In genomic region chr15:89689930-89690275, GRCh38 we compare ENCODE assay signal across 8 cellular contexts. TPM values are rescaled to one million over a fixed set of nuclear protein-coding genes. Genes with fewer than 3 reads are reported as not detected.
DNase-seq lines count a peak whose midpoint lies in the region; ATAC-seq, FAIRE-seq and TF ChIP-seq lines count a peak whose summit lies in the region.
"Not testable (repeated sequence)": the region's sequence is repeated elsewhere in the genome, so short reads cannot be mapped to it uniquely, and the experiment has no call there.

No MANE protein-coding gene starts in this region.

- H3K4me1 Mint-ChIP-seq in CD4-positive, alpha-beta memory T cell = peaks cover 5 to 21% (median 14%) of the 10 kb centered on the region in 4 donors
- peaks cover 22% of the 10 kb centered on the region for H3K4me1 Mint-ChIP-seq in activated CD4-positive, alpha-beta T cell treated with anti-CD3 and anti-CD28 coated beads, Interleukin-2, amount 10 ng/mL, durations not matched to agents 7 days and 5 days
- not testable (repeated sequence) for H3K4me1 Mint-ChIP-seq in MCF 10A (ENCODE audit: insufficient read depth, unreplicated experiment)

- TF ChIP-seq POLR2A in thyroid gland (IDR thresholded peaks at IDR 0.05) = not testable (repeated sequence)

- H3K27me3 ChIP-seq in CD4-positive, alpha-beta memory T cell (ENCODE audit: insufficient read depth, low read length); MG63; lower lobe of right lung (ENCODE audit: low read depth); pancreas; thyroid gland: not testable (repeated sequence)

- ATAC-seq in lower lobe of right lung = peak in 1 of 2 donors; percentile 4
- peak; percentile 7 to 19 (median 12) for ATAC-seq in pancreas

- not testable (repeated sequence) for BruUV-seq in MCF 10A (replicated peaks; lab: Mats Ljungman, UMichigan)

- H3K27ac Mint-ChIP-seq in CD4-positive, alpha-beta memory T cell = peak overlapping the region in 5 of 7 donors; percentile 57 to 96 (median 93)
- peak overlapping the region; percentile 84 for H3K27ac Mint-ChIP-seq in activated CD4-positive, alpha-beta T cell treated with anti-CD3 and anti-CD28 coated beads, Interleukin-2, amount 10 ng/mL, durations not matched to agents 7 days and 5 days
- peak overlapping the region; percentile 67 for H3K27ac Mint-ChIP-seq in MCF 10A (ENCODE audit: low read depth, unreplicated experiment)

- H3K36me3 Mint-ChIP-seq in CD4-positive, alpha-beta memory T cell; activated CD4-positive, alpha-beta T cell treated with anti-CD3 and anti-CD28 coated beads, Interleukin-2, amount 10 ng/mL, durations not matched to agents 7 days and 5 days (ENCODE audit: low read depth); MCF 10A (ENCODE audit: insufficient read depth, unreplicated experiment): not testable (repeated sequence)

- CTCF ChIA-PET in CD4-positive, alpha-beta memory T cell (lab: Charles Lee; ENCODE audit: partially characterized antibody) = not testable (repeated sequence)
- CTCF ChIA-PET in activated CD4-positive, alpha-beta T cell treated with anti-CD3 and anti-CD28 coated beads, Interleukin-2, amount 10 ng/mL, durations not matched to agents 7 days and 5 days (lab: Charles Lee) = interaction anchor here (0.6 kb wide), 1 partner anchor 463 kb away, joined by 3 read pairs; no protein-coding TSS in a partner anchor
- CTCF ChIA-PET in MCF 10A (lab: Yijun Ruan, JAX) = interaction anchor here (0.7 to 0.9 kb wide), 2 partner anchors 27 to 50 kb away, joined by 3 to 4 read pairs; no protein-coding TSS in a partner anchor

- not testable (repeated sequence) for H3K9me3 ChIP-seq in CD4-positive, alpha-beta memory T cell (ENCODE audit: control insufficient read depth in 1 of 2, low read length in 2 of 2); MG63; lower lobe of right lung; pancreas; thyroid gland

- H3K4me1 ChIP-seq in CD4-positive, alpha-beta memory T cell (ENCODE audit: insufficient read depth, low read length) = not testable (repeated sequence)
- peaks cover 12% of the 10 kb centered on the region for H3K4me1 ChIP-seq in lower lobe of right lung
- H3K4me1 ChIP-seq in pancreas = peaks cover 0 to 26% (median 3%) of the 10 kb centered on the region in 3 donors
- H3K4me1 ChIP-seq in thyroid gland = peaks cover 14 to 18% of the 10 kb centered on the region in 2 donors

- H3K4me3 Mint-ChIP-seq in CD4-positive, alpha-beta memory T cell = peak overlapping the region; percentile 87 to 94 (median 90)
- peak overlapping the region; percentile 80 for H3K4me3 Mint-ChIP-seq in activated CD4-positive, alpha-beta T cell treated with anti-CD3 and anti-CD28 coated beads, Interleukin-2, amount 10 ng/mL, durations not matched to agents 7 days and 5 days
- H3K4me3 Mint-ChIP-seq in MCF 10A (ENCODE audit: unreplicated experiment) = peak overlapping the region; percentile 78

- not testable (repeated sequence) for H3K27me3 Mint-ChIP-seq in CD4-positive, alpha-beta memory T cell; activated CD4-positive, alpha-beta T cell treated with anti-CD3 and anti-CD28 coated beads, Interleukin-2, amount 10 ng/mL, durations not matched to agents 7 days and 5 days; MCF 10A (ENCODE audit: insufficient read depth, unreplicated experiment)

- peak overlapping the region; percentile 76 to 98 for H3K4me3 ChIP-seq in CD4-positive, alpha-beta memory T cell (ENCODE audit: low read length in 2 of 2)
- H3K4me3 ChIP-seq in MG63 = peak overlapping the region; percentile 85
- H3K4me3 ChIP-seq in fibroblast of the aortic adventitia (ENCODE audit: low read depth, low read length) = peak overlapping the region; percentile 88
- H3K4me3 ChIP-seq in lower lobe of right lung = peak overlapping the region; percentile 96
- peak overlapping the region; percentile 51 to 84 (median 68) for H3K4me3 ChIP-seq in pancreas
- peak overlapping the region; percentile 45 to 84 (median 66) for H3K4me3 ChIP-seq in thyroid gland (replicated peaks in 1 of 3)

- 30 to 32% methylated on average over 15 of the region's 15 CpGs for WGBS in pancreas, 2 donors
- WGBS in thyroid gland, 2 donors = 49 to 56% methylated on average over 15 of the region's 15 CpGs

- DNase-seq in CD4-positive, alpha-beta memory T cell; MG63; activated CD4-positive, alpha-beta T cell treated with anti-CD3 and anti-CD28 coated beads, Interleukin-2, amount 10 ng/mL, durations not matched to agents 7 days and 5 days; MCF 10A (ENCODE audit: unreplicated experiment); fibroblast of the aortic adventitia (ENCODE audit: low read depth); lower lobe of right lung; pancreas; thyroid gland: not testable (repeated sequence)

- peak overlapping the region; percentile 40 for H3K27ac ChIP-seq in CD4-positive, alpha-beta memory T cell (ENCODE audit: low read depth, low read length)
- H3K27ac ChIP-seq in lower lobe of right lung = peak overlapping the region; percentile 81
- H3K27ac ChIP-seq in pancreas = peak overlapping the region; percentile 40 to 75 (median 59)
- peak overlapping the region in 2 of 3 donors; percentile 24 to 72 for H3K27ac ChIP-seq in thyroid gland

- not testable (repeated sequence) for H3K9me3 Mint-ChIP-seq in CD4-positive, alpha-beta memory T cell; activated CD4-positive, alpha-beta T cell treated with anti-CD3 and anti-CD28 coated beads, Interleukin-2, amount 10 ng/mL, durations not matched to agents 7 days and 5 days; MCF 10A (ENCODE audit: unreplicated experiment)

- intact Hi-C loops in CD4-positive, alpha-beta memory T cell (cut with micrococcal nuclease) = loop anchor here (1.0 to 2.0 kb wide), 2 partner anchors 115 to 204 kb away; partner anchors contain the start of gene TICRR
- intact Hi-C loops in MCF 10A (cut with micrococcal nuclease) = loop anchor here (5.0 kb wide), 1 partner anchor 43 kb away; no protein-coding TSS in a partner anchor
- intact Hi-C loops in lower lobe of right lung (cut with DNase I); pancreas (cut with DNase I); thyroid gland (cut with DNase I): not testable (repeated sequence)

- not testable (repeated sequence) for TF ChIP-seq CTCF in MCF 10A (IDR thresholded peaks at IDR 0.05; ENCODE audit: unreplicated experiment); fibroblast of the aortic adventitia (IDR thresholded peaks at IDR 0.05; ENCODE audit: insufficient read depth, low read length); lower lobe of right lung (IDR thresholded peaks at IDR 0.05); pancreas (IDR thresholded peaks at IDR 0.05); thyroid gland (IDR thresholded peaks at IDR 0.05)

- not testable (repeated sequence) for H3K36me3 ChIP-seq in CD4-positive, alpha-beta memory T cell (ENCODE audit: insufficient read depth, low read length); MG63; lower lobe of right lung; pancreas; thyroid gland

- not testable (repeated sequence) for FAIRE-seq in pancreas (lab: Jason Lieb, UNC)

- POLR2A ChIA-PET in CD4-positive, alpha-beta memory T cell (lab: Charles Lee; ENCODE audit: partially characterized antibody); activated CD4-positive, alpha-beta T cell treated with anti-CD3 and anti-CD28 coated beads, Interleukin-2, amount 10 ng/mL, durations not matched to agents 7 days and 5 days (lab: Charles Lee): not testable (repeated sequence)
- POLR2A ChIA-PET in MCF 10A (lab: Yijun Ruan, JAX) = interaction anchor here (1.7 kb wide), 1 partner anchor 9 kb away, joined by 8 read pairs; no protein-coding TSS in a partner anchor

RNA-seq across cellular contexts. Expression of gene PEX11A, which starts 0.7 kb away (rescaled TPM):
- total RNA-seq in CD4-positive, alpha-beta memory T cell = 1 to 10 TPM; 2.9 to 3.0 TPM
- 1 to 10 TPM in 1 of 2 donors, under 1 TPM in 1; 0.78 to 2.7 TPM for polyA plus RNA-seq in CD4-positive, alpha-beta memory T cell
- 18.3 and 18.4 TPM in 2 replicates for total RNA-seq in MG63 (2014; rRNA removed; shearing (Covaris generic); ENCODE audit: low replicate concordance)
- 1 to 10 TPM; 1.7 to 2.8 TPM for total RNA-seq in activated CD4-positive, alpha-beta T cell treated with anti-CD3 and anti-CD28 coated beads, Interleukin-2, amount 10 ng/mL, durations not matched to agents 7 days and 5 days
- total RNA-seq in MCF 10A (2022) (3.4 and 3.9 TPM in 2 replicates), fibroblast of the aortic adventitia (ENCODE audit: low replicate concordance) (8.7 and 13.0 TPM in 2 replicates), lower lobe of right lung (10.1 TPM), pancreas (1 to 10 TPM; 4.8 to 6.5 (median 5.2) TPM), thyroid gland (10 to 100 TPM; 17.4 to 39.5 (median 20.6) TPM)
- 10 to 100 TPM in 1 of 2 donors, 1 to 10 TPM in 1; 4.4 to 10.1 TPM for polyA plus RNA-seq in pancreas

RNA-seq across cellular contexts. Expression of gene WDR93, which starts 0.7 kb away (rescaled TPM):
- not detected for total RNA-seq in CD4-positive, alpha-beta memory T cell
- not detected for polyA plus RNA-seq in CD4-positive, alpha-beta memory T cell
- 0.13 TPM in 1 of 2 replicates, not detected in the other for total RNA-seq in MG63 (2014; rRNA removed; shearing (Covaris generic); ENCODE audit: low replicate concordance)
- total RNA-seq in activated CD4-positive, alpha-beta T cell treated with anti-CD3 and anti-CD28 coated beads, Interleukin-2, amount 10 ng/mL, durations not matched to agents 7 days and 5 days = not detected
- total RNA-seq in MCF 10A (2022) (0.33 and 0.47 TPM in 2 replicates), fibroblast of the aortic adventitia (ENCODE audit: low replicate concordance) (0.09 and 0.49 TPM in 2 replicates), lower lobe of right lung (1.2 TPM), pancreas (under 1 TPM in 5 of 6 donors, not detected in 1; 0.09 to 0.31 (median 0.15) TPM), thyroid gland (1 to 10 TPM; 1.1 to 2.3 (median 2.3) TPM)
- under 1 TPM; 0.11 to 0.92 TPM for polyA plus RNA-seq in pancreas

RNA-seq across cellular contexts. Expression of gene PLIN1, which starts 10.7 kb away (rescaled TPM):
- total RNA-seq in CD4-positive, alpha-beta memory T cell = 1 to 10 TPM in 1 of 2 experiments, under 1 TPM in 1; 0.44 to 1.2 TPM
- polyA plus RNA-seq in CD4-positive, alpha-beta memory T cell = under 1 TPM in 1 of 2 donors, not detected in 1; 0.46 TPM
- 0.13 and 0.17 TPM in 2 replicates for total RNA-seq in MG63 (2014; rRNA removed; shearing (Covaris generic); ENCODE audit: low replicate concordance)
- under 1 TPM in 1 of 2 experiments, not detected in 1; 0.07 TPM for total RNA-seq in activated CD4-positive, alpha-beta T cell treated with anti-CD3 and anti-CD28 coated beads, Interleukin-2, amount 10 ng/mL, durations not matched to agents 7 days and 5 days
- 0.09 and 0.17 TPM in 2 replicates for total RNA-seq in MCF 10A (2022)
- total RNA-seq in fibroblast of the aortic adventitia (ENCODE audit: low replicate concordance) = 0.27 and 0.41 TPM in 2 replicates
- 1.3 TPM for total RNA-seq in lower lobe of right lung
- total RNA-seq in pancreas = 10 to 100 TPM in 1 of 6 donors, 1 to 10 TPM in 2, under 1 TPM in 3; 0.47 to 21.2 (median 1.6) TPM
- 10 to 100 TPM in 1 of 2 donors, 1 to 10 TPM in 1; 4.1 to 19.0 TPM for polyA plus RNA-seq in pancreas
- total RNA-seq in thyroid gland = 1 to 10 TPM; 3.3 to 9.9 (median 6.0) TPM

RNA-seq across cellular contexts. Expression of gene KIF7, which starts 34.6 kb away (rescaled TPM):
- not detected for total RNA-seq in CD4-positive, alpha-beta memory T cell
- polyA plus RNA-seq in CD4-positive, alpha-beta memory T cell = not detected
- total RNA-seq in MG63 (2014; rRNA removed; shearing (Covaris generic); ENCODE audit: low replicate concordance) = 27.4 and 42.1 TPM in 2 replicates
- total RNA-seq in activated CD4-positive, alpha-beta T cell treated with anti-CD3 and anti-CD28 coated beads, Interleukin-2, amount 10 ng/mL, durations not matched to agents 7 days and 5 days = under 1 TPM; 0.65 to 0.67 TPM
- 2.7 and 3.1 TPM in 2 replicates for total RNA-seq in MCF 10A (2022)
- 10.6 and 22.1 TPM in 2 replicates for total RNA-seq in fibroblast of the aortic adventitia (ENCODE audit: low replicate concordance)
- 1.5 TPM for total RNA-seq in lower lobe of right lung
- 1 to 10 TPM in 1 of 6 donors, under 1 TPM in 5; 0.43 to 1.5 (median 0.63) TPM for total RNA-seq in pancreas
- 1 to 10 TPM in 1 of 2 donors, under 1 TPM in 1; 0.66 to 1.3 TPM for polyA plus RNA-seq in pancreas
- 10 to 100 TPM in 1 of 4 donors, 1 to 10 TPM in 3; 6.8 to 10.1 (median 8.3) TPM for total RNA-seq in thyroid gland
